34 cellular contexts compared by ENCODE assay signal in the genomic region with DNA sequence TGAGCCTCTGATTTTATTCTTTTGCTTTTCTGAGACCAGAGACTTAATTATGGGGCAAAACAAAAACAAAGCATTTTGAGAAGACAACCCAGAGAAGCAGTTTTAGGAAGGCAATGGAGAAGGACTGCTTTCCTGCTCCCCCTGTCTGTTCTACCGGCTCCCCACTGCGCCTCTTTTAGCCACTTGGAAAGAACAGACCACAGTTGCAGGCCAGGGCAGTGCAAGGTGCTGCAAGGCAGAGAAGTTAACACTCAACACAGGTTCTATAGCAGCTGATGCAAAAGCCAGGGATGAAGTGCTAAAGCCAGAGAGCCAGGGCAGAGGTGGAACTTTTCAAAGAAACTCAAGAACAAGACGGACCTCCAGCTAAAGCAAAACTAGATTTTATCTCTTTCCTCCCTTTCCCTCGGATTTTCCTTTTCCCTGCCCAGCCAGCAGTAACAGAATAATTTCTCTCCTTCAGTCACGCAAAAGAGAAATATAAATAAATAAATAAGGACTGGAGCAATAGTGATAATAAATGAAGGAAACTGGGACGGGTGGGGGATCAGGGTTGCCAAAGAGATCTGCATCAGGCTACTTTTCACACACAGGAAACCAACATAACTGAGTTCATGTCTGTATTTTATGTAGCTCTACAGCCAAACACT. TPM values are rescaled to one million over a fixed set of nuclear protein-coding genes. Genes with fewer than 3 reads are reported as not detected.
A peak's percentile ranks its signal among the peaks of the same experiment; 100 is the strongest.
DNase-seq lines count a peak whose midpoint lies in the region; ATAC-seq and TF ChIP-seq lines count a peak whose summit lies in the region.
"Had no signal": no experiment of that assay in that cellular context is flagged by ENCODE, and none has a peak within 500 bp of the region (broad histone marks: within the 10 kb centered on the region; RNA-seq: fewer than 3 reads in every experiment).

No MANE protein-coding gene starts in this region.

- peaks cover 25% of the 10 kb centered on the region for H3K36me3 Mint-ChIP-seq in endothelial cell (ENCODE audit: low read depth, unreplicated experiment)

- H3K4ac ChIP-seq in mesendoderm (ENCODE audit: low read depth, low read length): no peak overlapping the region

- H3K18ac ChIP-seq in mesendoderm (ENCODE audit: low read length): peak overlapping the region; percentile 65

- H3K4me1 Mint-ChIP-seq in endothelial cell (ENCODE audit: unreplicated experiment): peaks cover 66% of the 10 kb centered on the region
- H3K4me1 Mint-ChIP-seq: activated CD4-positive, alpha-beta T cell treated with anti-CD3 and anti-CD28 coated beads, Interleukin-2, amount 10 ng/mL, durations not matched to agents 24 days and 14 days had no signal

- H3K4me3 Mint-ChIP-seq in endothelial cell (ENCODE audit: unreplicated experiment): peak overlapping the region; percentile 48
- H3K4me3 Mint-ChIP-seq: activated CD4-positive, alpha-beta T cell treated with anti-CD3 and anti-CD28 coated beads, Interleukin-2, amount 10 ng/mL, durations not matched to agents 24 days and 14 days; CD4-positive, alpha-beta T cell; memory B cell had no signal

- no peak for TF ChIP-seq CTCF in endothelial cell (IDR thresholded peaks at IDR 0.05; ENCODE audit: unreplicated experiment)

- peak overlapping the region; percentile 13 for H3K27ac Mint-ChIP-seq in endothelial cell (ENCODE audit: unreplicated experiment)
- H3K27ac Mint-ChIP-seq: activated CD4-positive, alpha-beta T cell treated with anti-CD3 and anti-CD28 coated beads, Interleukin-2, amount 10 ng/mL, durations not matched to agents 24 days and 14 days; CD4-positive, alpha-beta T cell; memory B cell had no signal

- peaks cover 18% of the 10 kb centered on the region for H3K79me1 ChIP-seq in mesendoderm (ENCODE audit: low read length)

- H3K9me3 Mint-ChIP-seq in endothelial cell (ENCODE audit: unreplicated experiment): no peaks in the 10 kb centered on the region
- H3K9me3 Mint-ChIP-seq: activated CD4-positive, alpha-beta T cell treated with anti-CD3 and anti-CD28 coated beads, Interleukin-2, amount 10 ng/mL, durations not matched to agents 24 days and 14 days; CD4-positive, alpha-beta T cell; memory B cell had no signal

- no peaks in the 10 kb centered on the region for H3K36me3 ChIP-seq in mesendoderm (ENCODE audit: control insufficient read depth, insufficient read depth, low read length)
- H3K36me3 ChIP-seq: sigmoid colon had no signal

- no peak overlapping the region for H3K23ac ChIP-seq in mesendoderm (ENCODE audit: low read length)

- H2BK15ac ChIP-seq in mesendoderm (replicated peaks; ENCODE audit: low read depth): no peak overlapping the region

- no peak overlapping the region for H3K56ac ChIP-seq in mesendoderm (ENCODE audit: low read length)

- H3K27me3 Mint-ChIP-seq in endothelial cell (ENCODE audit: unreplicated experiment): peaks cover 6% of the 10 kb centered on the region

- H3K4me3 ChIP-seq in mesendoderm (ENCODE audit: low read length): no peak overlapping the region
- H3K4me3 ChIP-seq: psoas muscle, sigmoid colon, testis had no signal

- no peak overlapping the region for H4K5ac ChIP-seq in mesendoderm (ENCODE audit: low read length)

- intact Hi-C loops in left ventricle myocardium superior (cut with micrococcal nuclease): no loop called here
- intact Hi-C loops in cardiac septum (cut with DNase I): no loop called here

- H3K27me3 ChIP-seq in mesendoderm (ENCODE audit: insufficient read depth, low read length, poor library complexity): no peaks in the 10 kb centered on the region
- H3K27me3 ChIP-seq: brain microvascular endothelial cell, sigmoid colon, testis had no signal

- WGBS in mesendoderm (ENCODE audit: extremely low coverage, insufficient coverage, low lambda C conversion rate): no CpG with 5 or more reads among the region's 6 CpGs

- H2AK5ac ChIP-seq in mesendoderm (ENCODE audit: low read length): no peak overlapping the region

- no peak overlapping the region for H3K27ac ChIP-seq in mesendoderm (ENCODE audit: low read depth, low read length)
- H3K27ac ChIP-seq: brain microvascular endothelial cell, epithelial cell of prostate, psoas muscle, RWPE1, sigmoid colon, testis had no signal

- peaks cover 60% of the 10 kb centered on the region for H3K79me2 ChIP-seq in mesendoderm (ENCODE audit: control insufficient read depth, insufficient read depth, low read length)

- no peak overlapping the region for H2BK120ac ChIP-seq in mesendoderm (ENCODE audit: low read depth, low read length)

- H3K4me2 ChIP-seq in mesendoderm (ENCODE audit: low read length): no peak overlapping the region

- no peak overlapping the region for H2BK5ac ChIP-seq in mesendoderm (ENCODE audit: low read length)

- DNase-seq in left ventricle myocardium superior (no peak), cardiac septum (ENCODE audit: low spot score) (no peak), endothelial cell (ENCODE audit: low spot score) (no peak), mesendoderm (no peak), DMS153 treated with DMSO at 0.1 percent for 48 hours (lab: John Stamatoyannopoulos, UW; ENCODE audit: unreplicated experiment) (no peak), NOMO-1 (lab: John Stamatoyannopoulos, UW; ENCODE audit: unreplicated experiment in 2 of 2) (no peak)
- DNase-seq: activated naive CD4-positive, alpha-beta T cell treated with Interleukin-2 at 50 U/mL for 16 hours; activated T-cell treated with anti-CD3 and anti-CD28 coated beads, Interleukin-2, amount 50 U/mL, for 48 hours; AML-193; brain microvascular endothelial cell; CD4-positive, alpha-beta T cell; DMS53; foreskin fibroblast; Karpas-422; left cardiac atrium; MV-4-11; NCI-H1436 treated with DMSO at 0.1 percent for 48 hours; NCI-H2107; NCI-H446; NCI-H82; psoas muscle; sigmoid colon; stimulated activated CD4-positive, alpha-beta T cell treated with anti-CD3 and anti-CD28 coated beads, Interleukin-15, amount 100 ng/mL, for 24 hours; stimulated activated naive CD4-positive, alpha-beta T cell treated with Interleukin-2 at 50 U/mL for 16 hours; T-helper 2 cell; testis had no signal

- no peak overlapping the region for H3K9ac ChIP-seq in mesendoderm (ENCODE audit: low read length)

- no peak overlapping the region for H4K8ac ChIP-seq in mesendoderm (ENCODE audit: low read depth, low read length)

- ATAC-seq in left ventricle myocardium superior (peak; percentile 10), HG03280 (IDR thresholded peaks at IDR 0.05; ENCODE audit: unreplicated experiment) (no peak), GM21367 (IDR thresholded peaks at IDR 0.05; ENCODE audit: unreplicated experiment) (no peak)
- ATAC-seq: left cardiac atrium, psoas muscle had no signal

- peaks cover 13% of the 10 kb centered on the region for H3K4me1 ChIP-seq in mesendoderm (ENCODE audit: control insufficient read depth, low read depth, low read length)

RNA-seq across cellular contexts. Expression of gene SH3RF1, which starts 10.4 kb away (rescaled TPM):
- total RNA-seq in left ventricle myocardium superior: 5.8 TPM
- total RNA-seq in cardiac septum: 15.6 TPM
- 23.5 TPM for total RNA-seq in endothelial cell (ENCODE audit: unreplicated experiment)
- polyA plus RNA-seq in mesendoderm (2013, experiment 1 of 2): 10.7 TPM
- 10.5 TPM for polyA plus RNA-seq in mesendoderm (2013, experiment 2 of 2)
- total RNA-seq: G401, OCI-LY7 had no signal
